In genomic region chr1:32342704-32343103, GRCh38 we compare ENCODE assay signal across 2 cellular contexts.
TF ChIP-seq lines count a peak whose summit lies in the region.

No MANE protein-coding gene starts in this region.

TF ChIP-seq in HEK293, 187 proteins besides CTCF, POLR2A, EP300 and RAD21:
- TF ChIP-seq SETDB1 (IDR thresholded peaks at IDR 0.05; ENCODE audit: insufficient read length, low read length) (no peak), ZFHX2 (tag by site-specific recombination; conservative IDR thresholded peaks at IDR 0.05) (peak; percentile 4; the same call in 1 of the 2 replicates)

TF ChIP-seq in H1, 55 proteins besides CTCF, POLR2A, EP300 and RAD21:
- TF ChIP-seq CEBPB (IDR thresholded peaks at IDR 0.05; ENCODE audit: low read depth, low read length) (peak; percentile 64), ATF3 (IDR thresholded peaks at IDR 0.05; ENCODE audit: insufficient read depth, low read depth, low read length) (no peak), RBBP5 (IDR thresholded peaks at IDR 0.05; ENCODE audit: borderline replicate concordance, low read depth, low read length) (no peak), POU5F1 (IDR thresholded peaks at IDR 0.05; ENCODE audit: low read depth, low read length) (no peak)
